24 cellular contexts compared by ENCODE assay signal in genomic region chr1:14476170-14476955, GRCh38.
A peak's percentile ranks its signal among the peaks of the same experiment; 100 is the strongest.
DNase-seq lines count a peak whose midpoint lies in the region; ATAC-seq, FAIRE-seq and TF ChIP-seq lines count a peak whose summit lies in the region.
"Had no signal": no experiment of that assay in that cellular context is flagged by ENCODE, and none has a peak within 500 bp of the region (broad histone marks: within the 10 kb centered on the region; RNA-seq: fewer than 3 reads in every experiment).

No MANE protein-coding gene starts in this region.

- DNase-seq in AG08395 (ENCODE audit: low spot score) (peak; percentile 80), HS-5 (ENCODE audit: low read depth) (peak; percentile 50), astrocyte of the cerebellum (ENCODE audit: low read depth) (peak; percentile 46), hepatocyte (ENCODE audit: low spot score) (no peak), small intestine (no peak), upper lobe of right lung (no peak)
- DNase-seq: activated CD4-positive, alpha-beta T cell treated with anti-CD3 and anti-CD28 coated beads, Interleukin-2, amount 10 ng/mL, durations not matched to agents 24 days and 14 days; esophagus squamous epithelium; left colon; mesenchymal stem cell; natural killer cell; NCI-H1105 treated with DMSO at 0.1 percent for 48 hours; NCI-H2029 treated with DMSO at 0.1 percent for 48 hours; NCI-H446; OCI-M1; pancreas; right lobe of liver; SHP77 treated with DMSO at 0.1 percent for 48 hours had no signal

- no peaks in the 10 kb centered on the region for H3K79me2 ChIP-seq in hepatocyte

- H3K36me3 ChIP-seq in liver (ENCODE audit: control insufficient read depth in 4 of 4, insufficient read depth in 3 of 4, low read depth in 1 of 4, low read length in 3 of 4), result no peaks in the 10 kb centered on the region
- no peaks in the 10 kb centered on the region for H3K36me3 ChIP-seq in hepatocyte (replicated peaks; ENCODE audit: insufficient read depth, low read depth)
- no peaks in the 10 kb centered on the region for H3K36me3 ChIP-seq in small intestine (ENCODE audit: control insufficient read depth in 2 of 2, insufficient read depth in 2 of 2, low read length in 2 of 2)
- no peaks in the 10 kb centered on the region for H3K36me3 ChIP-seq in upper lobe of right lung
- H3K36me3 ChIP-seq: esophagus squamous epithelium, HAP-1, pancreas, right lobe of liver had no signal

- H2AFZ ChIP-seq in hepatocyte, result no peak overlapping the region

- no peaks in the 10 kb centered on the region for H3K4me1 ChIP-seq in liver (ENCODE audit: control insufficient read depth in 4 of 4, insufficient read depth in 4 of 4, low read length in 3 of 4)
- no peaks in the 10 kb centered on the region for H3K4me1 ChIP-seq in hepatocyte (ENCODE audit: insufficient read depth)
- no peaks in the 10 kb centered on the region for H3K4me1 ChIP-seq in small intestine (ENCODE audit: control insufficient read depth in 2 of 2, insufficient read depth in 1 of 2, low read depth in 1 of 2, low read length in 1 of 2)
- H3K4me1 ChIP-seq in upper lobe of right lung, result no peaks in the 10 kb centered on the region
- H3K4me1 ChIP-seq: esophagus squamous epithelium, pancreas had no signal

- intact Hi-C loops in upper lobe of right lung (cut with DNase I), result no loop called here

- in situ Hi-C loops in astrocyte of the cerebellum (cut with HindIII; ENCODE audit: low sequenced_read_pairs), result no loop called here

- no peak for TF ChIP-seq RAD21 in liver (IDR thresholded peaks at IDR 0.05)

- no peaks in the 10 kb centered on the region for H4K20me1 ChIP-seq in hepatocyte (ENCODE audit: insufficient read depth, poor library complexity, severe bottlenecking)

- TF ChIP-seq CTCF in astrocyte of the cerebellum (IDR thresholded peaks at IDR 0.05; ENCODE audit: low read depth, low read length, missing control alignments) (no peak), liver (IDR thresholded peaks at IDR 0.05; ENCODE audit: low read depth, low read length, missing input control) (no peak), hepatocyte (IDR thresholded peaks at IDR 0.05; ENCODE audit: poor library complexity) (no peak), upper lobe of right lung (IDR thresholded peaks at IDR 0.05) (no peak)

- no peaks in the 10 kb centered on the region for H3K9me2 ChIP-seq in hepatocyte (replicated peaks; ENCODE audit: insufficient read depth)

- H3K4me3 ChIP-seq in astrocyte of the cerebellum (ENCODE audit: low read depth, low read length) (no peak overlapping the region), liver (ENCODE audit: low read depth in 1 of 3, low read length in 3 of 3) (no peak overlapping the region), hepatocyte (no peak overlapping the region), small intestine (ENCODE audit: low read depth in 1 of 2, low read length in 2 of 2) (no peak overlapping the region), upper lobe of right lung (no peak overlapping the region)
- H3K4me3 ChIP-seq: coronary artery, esophagus squamous epithelium, HAP-1, pancreas, right lobe of liver had no signal

- ATAC-seq in HG02678 (IDR thresholded peaks at IDR 0.05; ENCODE audit: unreplicated experiment), result no peak
- ATAC-seq in upper lobe of right lung, result no peak
- ATAC-seq: left colon, natural killer cell, pancreas had no signal

- no peak for FAIRE-seq in small intestine (lab: Jason Lieb, UNC)
- FAIRE-seq: D721Med, pancreas had no signal

- H3K9me3 ChIP-seq in liver (ENCODE audit: control insufficient read depth in 4 of 4, low read length in 3 of 4), result no peaks in the 10 kb centered on the region
- H3K9me3 ChIP-seq in hepatocyte (ENCODE audit: low read depth), result no peaks in the 10 kb centered on the region
- no peaks in the 10 kb centered on the region for H3K9me3 ChIP-seq in small intestine (ENCODE audit: control insufficient read depth, low read depth)
- no peaks in the 10 kb centered on the region for H3K9me3 ChIP-seq in upper lobe of right lung
- H3K9me3 ChIP-seq: esophagus squamous epithelium, HAP-1, pancreas, right lobe of liver had no signal

- no peak overlapping the region for H3K27ac ChIP-seq in liver (ENCODE audit: low read depth in 1 of 2, low read length in 2 of 2)
- H3K27ac ChIP-seq in hepatocyte, result no peak overlapping the region
- H3K27ac ChIP-seq in small intestine (ENCODE audit: low read depth in 1 of 2, low read length in 1 of 2), result no peak overlapping the region
- no peak overlapping the region for H3K27ac ChIP-seq in upper lobe of right lung
- H3K27ac ChIP-seq: coronary artery, esophagus squamous epithelium, pancreas, right lobe of liver, VCaP had no signal

- H3K4me2 ChIP-seq in hepatocyte, result no peak overlapping the region

- no peak overlapping the region for H3K9ac ChIP-seq in liver (ENCODE audit: low read depth in 1 of 2, low read length in 2 of 2)

- H3K27me3 ChIP-seq in liver (ENCODE audit: control insufficient read depth in 4 of 4, insufficient read depth in 4 of 4, low read length in 3 of 4) (no peaks in the 10 kb centered on the region), hepatocyte (no peaks in the 10 kb centered on the region), small intestine (ENCODE audit: control insufficient read depth in 2 of 2, insufficient read depth in 2 of 2, low read length in 2 of 2) (no peaks in the 10 kb centered on the region), upper lobe of right lung (no peaks in the 10 kb centered on the region)
- H3K27me3 ChIP-seq: esophagus squamous epithelium, pancreas, right lobe of liver had no signal

- WGBS in liver, result 67% methylated on average over 8 of the region's 8 CpGs
- 87% methylated on average over 8 of the region's 8 CpGs for WGBS in hepatocyte (ENCODE audit: low lambda C conversion rate, missing lambda C conversion rate)
- WGBS in small intestine, 3 donors, result 79 to 90% (median 80%) methylated on average over 8 of the region's 8 CpGs

TF ChIP-seq in liver, 16 proteins besides CTCF, POLR2A, EP300 and RAD21:
- TF ChIP-seq FOXA1 (IDR thresholded peaks at IDR 0.05) (no peak), HNF4A (conservative IDR thresholded peaks at IDR 0.05) (peak; percentile 29 to 51), MAX (IDR thresholded peaks at IDR 0.05) (peak; percentile 31), RXRA (IDR thresholded peaks at IDR 0.05) (peak in 1 of 2 donors; percentile 51)
TF ChIP-seq in liver: peak in this region for 3.

Comparison
In these comparisons a context has a peak if more than half of its experiments do, and no peak if none do; other contexts are left out.
1. DNase-seq: peak in AG08395 (single experiment), HS-5 (single experiment) and astrocyte of the cerebellum (single experiment); none in hepatocyte (single experiment), small intestine (single experiment) and upper lobe of right lung (single experiment).